In the genomic region with DNA sequence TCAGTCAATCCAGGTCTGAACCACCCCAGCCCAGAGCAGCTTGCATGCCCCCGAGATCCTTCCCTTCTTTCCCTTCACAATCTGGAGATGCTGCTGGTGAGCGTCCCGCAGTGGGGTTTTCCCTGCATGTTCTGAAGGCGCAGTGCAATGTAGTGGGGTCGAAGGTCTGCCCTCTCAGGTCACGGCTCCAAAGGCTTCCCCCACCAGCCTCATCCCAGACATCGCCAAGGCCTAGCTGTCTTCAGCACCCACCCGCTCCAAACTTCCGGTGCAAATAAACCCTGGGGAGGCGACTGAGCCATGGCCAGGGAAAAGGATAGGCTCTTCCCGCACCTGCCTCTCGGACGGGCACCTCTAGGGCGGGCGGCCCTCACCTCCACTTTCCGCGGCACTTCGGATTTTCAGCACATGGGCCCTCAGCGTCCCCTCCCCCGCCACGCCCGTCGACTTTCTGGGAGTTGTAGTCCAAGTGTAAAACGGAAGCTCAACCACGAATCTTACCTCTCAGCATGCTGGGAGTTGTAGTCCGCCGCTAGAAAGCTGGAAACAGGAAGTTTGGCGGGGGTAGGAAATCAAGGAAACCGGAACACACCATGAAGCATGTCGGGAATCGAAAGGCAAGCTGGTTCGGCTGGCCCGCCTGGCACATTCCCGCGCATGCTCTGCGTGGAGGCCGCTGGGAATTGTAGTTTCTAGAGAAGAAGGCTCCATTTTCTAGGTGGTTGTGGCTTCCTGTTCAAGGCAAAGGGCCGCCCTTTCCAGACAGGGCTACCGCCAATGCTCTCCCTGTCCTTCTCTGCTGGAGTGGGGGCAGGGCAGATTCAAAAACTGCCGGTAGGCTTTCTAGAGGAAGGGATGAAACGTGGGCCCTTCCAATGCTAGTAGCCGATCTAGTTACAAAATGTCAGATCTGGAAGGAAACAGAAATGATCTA, we compare ENCODE assay signal across 8 cellular contexts. TPM values are rescaled to one million over a fixed set of nuclear protein-coding genes. Genes with fewer than 3 reads are reported as not detected.
A peak's percentile ranks its signal among the peaks of the same experiment; 100 is the strongest.
DNase-seq lines count a peak whose midpoint lies in the region; ATAC-seq and TF ChIP-seq lines count a peak whose summit lies in the region.

A gene (minus strand): TSS at position 410 of the 934 bp plus-strand sequence. CDS start 2,384 bp downstream, outside the sequence.

- peak; percentile 100 for DNase-seq in DMS153 (lab: John Stamatoyannopoulos, UW)
- DNase-seq in Jurkat, Clone E6-1 (ENCODE audit: low read depth, low spot score), result peak; percentile 100
- peak; percentile 97 to 99 for DNase-seq in PC-9
- peak; percentile 92 for DNase-seq in activated T-cell treated with anti-CD3 and anti-CD28 coated beads, Interleukin-2, amount 50 U/mL, for 1 hour
- peak; percentile 97 for DNase-seq in epithelial cell of prostate (ENCODE audit: low read depth, low spot score)
- DNase-seq in mucosa of descending colon, result peak; percentile 97 to 99 (median 97)
- DNase-seq in stimulated activated CD8-positive, alpha-beta memory T cell treated with anti-CD3 and anti-CD28 coated beads, Interleukin-4, amount 100 ng/mL, for 24 hours (ENCODE audit: low read depth), result peak; percentile 89

- POLR2A ChIA-PET in PC-9 (lab: Charles Lee; ENCODE audit: unreplicated experiment), result interaction anchor here (0.6 to 1.1 kb wide), 7 partner anchors 11 to 154 kb away, joined by 3 to 11 read pairs (median 4); a partner anchor contains a TSS

- intact Hi-C loops in PC-9 (cut with micrococcal nuclease; ENCODE audit: unreplicated experiment) (loop anchor here (1.0 kb wide), 2 partner anchors 10 to 26 kb away; a partner anchor contains a TSS), mucosa of descending colon (cut with DNase I, micrococcal nuclease) (no loop called here)

- no peaks in the 10 kb centered on the region for H3K9me2 ChIP-seq in PC-9 (ENCODE audit: insufficient read depth)

- peak within 1 kb of the TSS; percentile 83 for H3K4me2 ChIP-seq in PC-9

- H3K27me3 ChIP-seq in PC-9 (ENCODE audit: insufficient read depth, low read depth), result no peaks in the 10 kb centered on the region

- peak within 1 kb of the TSS; percentile 97 for H3K4me3 ChIP-seq in Jurkat, Clone E6-1 (ENCODE audit: low read length)
- H3K4me3 ChIP-seq in PC-9 (peak within 1 kb of the TSS; percentile 79), mucosa of descending colon (peak within 1 kb of the TSS; percentile 40)

- peaks cover 17% of the 10 kb centered on the region for H3K4me1 ChIP-seq in PC-9 (replicated peaks; ENCODE audit: insufficient read depth)
- peaks cover 14% of the 10 kb centered on the region for H3K4me1 ChIP-seq in mucosa of descending colon (ENCODE audit: low read depth)

- CTCF ChIA-PET in PC-9 (lab: Charles Lee), result interaction anchor here (0.6 to 1.1 kb wide), 3 partner anchors 13 to 657 kb away, joined by 3 to 7 read pairs (median 4); a partner anchor contains a TSS

- peak within 1 kb of the TSS; percentile 80 for H2AFZ ChIP-seq in PC-9

- H3K9me3 ChIP-seq in PC-9 (ENCODE audit: insufficient read depth, low read depth), result no peaks in the 10 kb centered on the region
- no peaks in the 10 kb centered on the region for H3K9me3 ChIP-seq in mucosa of descending colon

- peaks cover 13% of the 10 kb centered on the region for H4K20me1 ChIP-seq in PC-9 (ENCODE audit: insufficient read depth)

- H3K79me2 ChIP-seq in PC-9 (ENCODE audit: low read depth), result peaks cover 49% of the 10 kb centered on the region

- BruUV-seq in PC-9 (replicated peaks; lab: Mats Ljungman, UMichigan), result no TSS peak

- TF ChIP-seq CTCF in PC-9 (conservative IDR thresholded peaks at IDR 0.05) (no peak), mucosa of descending colon (IDR thresholded peaks at IDR 0.05) (no peak)

- peaks cover 18% of the 10 kb centered on the region for H3K36me3 ChIP-seq in PC-9 (ENCODE audit: low read depth)
- H3K36me3 ChIP-seq in mucosa of descending colon (ENCODE audit: low read depth), result peaks cover 7% of the 10 kb centered on the region

- peak; percentile 74 for ATAC-seq in GM21619 (IDR thresholded peaks at IDR 0.05; ENCODE audit: unreplicated experiment)
- peak; percentile 94 for ATAC-seq in mucosa of descending colon

- H3K27ac ChIP-seq in PC-9, result peak within 1 kb of the TSS; percentile 60
- H3K27ac ChIP-seq in epithelial cell of prostate, result peak within 1 kb of the TSS; percentile 76

- peaks cover 63% of the 10 kb centered on the region for H3F3A ChIP-seq in PC-9 (ENCODE audit: insufficient read depth, low read depth)

RNA-seq across cellular contexts. Expression of the gene that starts here (rescaled TPM):
- polyA plus RNA-seq in Jurkat, Clone E6-1 (2012; ENCODE audit: insufficient read depth, insufficient read length), result 221 TPM
- total RNA-seq in PC-9 (2021), result 74.1 and 85.3 TPM in 2 replicates
- 10 to 100 TPM; 50.1 to 61.7 (median 57.6) TPM for total RNA-seq in mucosa of descending colon

Comparison
In these comparisons a context has a peak if more than half of its experiments do, and no peak if none do; other contexts are left out.
1. Peak in every context shown above with its lines: DNase-seq, ATAC-seq, H3K4me3 ChIP-seq and H3K27ac ChIP-seq.
2. H3K4me3 ChIP-seq: peak in every context shown above with its lines; median percentile 97 in Jurkat, Clone E6-1; 79 in PC-9; 40 in mucosa of descending colon.